8 cellular contexts compared by ENCODE assay signal in genomic region chr12:62730649-62731377, GRCh38.
DNase-seq lines count a peak whose midpoint lies in the region; ATAC-seq and TF ChIP-seq lines count a peak whose summit lies in the region.

No MANE protein-coding gene starts in this region.

- WGBS in GM23248 (ENCODE audit: low coverage in 1 of 2, low lambda C conversion rate in 2 of 2, missing lambda C conversion rate in 2 of 2), 2 experiments = 0 to 1% methylated on average over 5 of the region's 5 CpGs

- H3F3A ChIP-seq in GM23248 (ENCODE audit: insufficient read depth) = peaks cover 60% of the 10 kb centered on the region

- H4K20me1 ChIP-seq in GM23248 (ENCODE audit: insufficient read depth) = no peaks in the 10 kb centered on the region

- H3K4me2 ChIP-seq in GM23248 (ENCODE audit: unreplicated experiment) = peak overlapping the region; percentile 90

- peak overlapping the region; percentile 56 for H3K4me3 ChIP-seq in GM23248

- TF ChIP-seq POLR2A in GM18505 (IDR thresholded peaks at IDR 0.05; ENCODE audit: borderline replicate concordance, extremely low read depth, insufficient read depth, insufficient read length) = no peak

- H3K9me2 ChIP-seq in GM23248 (ENCODE audit: insufficient read depth) = no peaks in the 10 kb centered on the region

- in situ Hi-C loops in GM23248 (cut with MboI) = no loop called here

- H3K36me3 ChIP-seq in GM23248 (ENCODE audit: low read depth) = no peaks in the 10 kb centered on the region

- H3K9me3 ChIP-seq in GM23248 (ENCODE audit: low read depth) = no peaks in the 10 kb centered on the region

- H2AFZ ChIP-seq in GM23248 = no peak overlapping the region

- H3K27me3 ChIP-seq in GM23248 (replicated peaks; ENCODE audit: insufficient read depth) = no peaks in the 10 kb centered on the region

- no peak for ATAC-seq in GM18505 (IDR thresholded peaks at IDR 0.05; ENCODE audit: unreplicated experiment)
- ATAC-seq in HG03378 (IDR thresholded peaks at IDR 0.05; ENCODE audit: unreplicated experiment) = no peak
- ATAC-seq in HG02884 (IDR thresholded peaks at IDR 0.05; ENCODE audit: unreplicated experiment) = no peak

- peaks cover 66% of the 10 kb centered on the region for H3K4me1 ChIP-seq in GM23248 (ENCODE audit: insufficient read depth)

- peak overlapping the region; percentile 98 for H3K27ac ChIP-seq in GM23248

- H3K79me2 ChIP-seq in GM23248 (ENCODE audit: insufficient read depth) = no peaks in the 10 kb centered on the region

- DNase-seq in GM23248 (peak; percentile 89), RPMI7951 (ENCODE audit: low read depth) (peak; percentile 77), fibroblast of gingiva (ENCODE audit: low read depth) (peak; percentile 89), stromal cell of bone marrow (ENCODE audit: low read depth) (peak; percentile 89), Ammon's horn (ENCODE audit: low spot score) (no peak)

- peak overlapping the region; percentile 79 for H3K9ac ChIP-seq in GM23248
